1 cellular context compared by ENCODE assay signal in genomic region chr20:2840138-2840966, GRCh38.
A peak's percentile ranks its signal among the peaks of the same experiment; 100 is the strongest.
TF ChIP-seq lines count a peak whose summit lies in the region.

Gene PCED1A, minus strand, starts transcription at chr20:2840655. Its CDS starts 743 bp downstream, at chr20:2839912.
Gene VPS16, plus strand, starts transcription at chr20:2840745. Its CDS starts 30 bp downstream, at chr20:2840775.

TF ChIP-seq in HepG2, 621 proteins besides CTCF, POLR2A, EP300 and RAD21 (continued from another document and continues in another):
- TF ChIP-seq ZBTB40 (IDR thresholded peaks at IDR 0.05) (peak; percentile 88), ZBTB40 (CRISPR knock-in tag; IDR thresholded peaks at IDR 0.05) (peak; percentile 92), ZBTB4 (CRISPR knock-in tag; IDR thresholded peaks at IDR 0.05; ENCODE audit: borderline replicate concordance) (0 out of 2 replicates have a peak, but pooled peaks have one; percentile 87), REPIN1 (CRISPR knock-in tag; IDR thresholded peaks at IDR 0.05; ENCODE audit: borderline replicate concordance, low read depth) (peak; percentile 83), IRF2 (CRISPR knock-in tag; IDR thresholded peaks at IDR 0.05) (peak; percentile 91), ZNF670 (CRISPR knock-in tag; IDR thresholded peaks at IDR 0.05; ENCODE audit: borderline replicate concordance) (peak; percentile 97), MYPOP (CRISPR knock-in tag; IDR thresholded peaks at IDR 0.05) (0 out of 2 replicates have a peak, but pooled peaks have one; percentile 59), KMT2A (CRISPR knock-in tag; IDR thresholded peaks at IDR 0.05) (peak; percentile 91; the same call in 1 of the 2 replicates), NCOR1 (IDR thresholded peaks at IDR 0.05; ENCODE audit: borderline replicate concordance, low read length) (no peak), ZBED4 (CRISPR knock-in tag; IDR thresholded peaks at IDR 0.05; ENCODE audit: borderline replicate concordance) (peak; percentile 77; the same call in 1 of the 2 replicates), ARID5B (CRISPR knock-in tag; IDR thresholded peaks at IDR 0.05) (peak; percentile 78), TFE3 (CRISPR knock-in tag; IDR thresholded peaks at IDR 0.05) (peak; percentile 98), ZNF331 (CRISPR knock-in tag; IDR thresholded peaks at IDR 0.05) (peak; percentile 89), WIZ (CRISPR knock-in tag; IDR thresholded peaks at IDR 0.05) (peak; percentile 93; the same call in 1 of the 2 replicates), SMAD9 (CRISPR knock-in tag; IDR thresholded peaks at IDR 0.05) (peak; percentile 97), YEATS4 (CRISPR knock-in tag; IDR thresholded peaks at IDR 0.05; ENCODE audit: borderline replicate concordance) (peak; percentile 95), REXO4 (CRISPR knock-in tag; IDR thresholded peaks at IDR 0.05; ENCODE audit: borderline replicate concordance) (0 out of 2 replicates have a peak, but pooled peaks have one; percentile 22), ZNF280B (CRISPR knock-in tag; IDR thresholded peaks at IDR 0.05; ENCODE audit: borderline replicate concordance) (peak; percentile 72; the same call in 1 of the 2 replicates), DZIP1 (CRISPR knock-in tag; IDR thresholded peaks at IDR 0.05) (peak; percentile 73)
